Comparison of ENCODE assay signal across 12 cellular contexts in genomic region chr18:26546170-26546874, GRCh38. TPM values are rescaled to one million over a fixed set of nuclear protein-coding genes. Genes with fewer than 3 reads are reported as not detected.
DNase-seq lines count a peak whose midpoint lies in the region; ATAC-seq and TF ChIP-seq lines count a peak whose summit lies in the region.
"Had no signal": no experiment of that assay in that cellular context is flagged by ENCODE, and none has a peak within 500 bp of the region (broad histone marks: within the 10 kb centered on the region; RNA-seq: fewer than 3 reads in every experiment).

No MANE protein-coding gene starts in this region.

- H3K36me3 ChIP-seq in skeletal muscle satellite cell (ENCODE audit: insufficient read depth, low read length): no peaks in the 10 kb centered on the region
- H3K36me3 ChIP-seq: sigmoid colon had no signal

- H3K27me3 ChIP-seq in skeletal muscle satellite cell (ENCODE audit: control insufficient read depth, insufficient read depth, low read length): peaks cover 13% of the 10 kb centered on the region

- no peaks in the 10 kb centered on the region for H3K9me3 Mint-ChIP-seq in activated CD8-positive, alpha-beta T cell treated with anti-CD3 and anti-CD28 coated beads, Interleukin-2, amount 10 ng/mL, durations not matched to agents 7 days and 5 days (ENCODE audit: insufficient read depth)
- no peaks in the 10 kb centered on the region for H3K9me3 Mint-ChIP-seq in activated CD8-positive, alpha-beta T cell treated with anti-CD3 and anti-CD28 coated beads for 36 hours
- H3K9me3 Mint-ChIP-seq in activated CD4-positive, alpha-beta memory T cell treated with anti-CD3 and anti-CD28 coated beads for 36 hours: no peaks in the 10 kb centered on the region
- H3K9me3 Mint-ChIP-seq: dendritic cell treated with granulocyte-macrophage colony-stimulating factor and Interleukin-4, amounts not matched to agents 40 ng/mL and 50 ng/mL, for 4 days had no signal

- H3K4me1 ChIP-seq in skeletal muscle satellite cell (ENCODE audit: control insufficient read depth, insufficient read depth, low read length): peaks cover 34% of the 10 kb centered on the region

- POLR2A ChIA-PET in activated CD8-positive, alpha-beta T cell treated with anti-CD3 and anti-CD28 coated beads, Interleukin-2, amount 10 ng/mL, durations not matched to agents 7 days and 5 days (lab: Charles Lee): no interaction called here
- POLR2A ChIA-PET in activated CD8-positive, alpha-beta T cell treated with anti-CD3 and anti-CD28 coated beads for 36 hours (lab: Charles Lee): no interaction called here
- POLR2A ChIA-PET in activated CD4-positive, alpha-beta memory T cell treated with anti-CD3 and anti-CD28 coated beads for 36 hours (lab: Charles Lee): no interaction called here

- CTCF ChIA-PET in activated CD8-positive, alpha-beta T cell treated with anti-CD3 and anti-CD28 coated beads, Interleukin-2, amount 10 ng/mL, durations not matched to agents 7 days and 5 days (lab: Charles Lee): no interaction called here
- CTCF ChIA-PET in activated CD8-positive, alpha-beta T cell treated with anti-CD3 and anti-CD28 coated beads for 36 hours (lab: Charles Lee): no interaction called here
- CTCF ChIA-PET in activated CD4-positive, alpha-beta memory T cell treated with anti-CD3 and anti-CD28 coated beads for 36 hours (lab: Charles Lee): no interaction called here

- ATAC-seq in activated CD8-positive, alpha-beta T cell treated with anti-CD3 and anti-CD28 coated beads, Interleukin-2, amount 10 ng/mL, durations not matched to agents 7 days and 5 days: no peak
- no peak for ATAC-seq in activated CD8-positive, alpha-beta T cell treated with anti-CD3 and anti-CD28 coated beads for 36 hours
- ATAC-seq in HG03025 (IDR thresholded peaks at IDR 0.05; ENCODE audit: low FRiP score, unreplicated experiment) (no peak), esophagus mucosa (no peak)

- H3K9ac ChIP-seq in skeletal muscle satellite cell (ENCODE audit: low read depth, low read length): no peak overlapping the region

- H3K27ac Mint-ChIP-seq in activated CD8-positive, alpha-beta T cell treated with anti-CD3 and anti-CD28 coated beads, Interleukin-2, amount 10 ng/mL, durations not matched to agents 7 days and 5 days: no peak overlapping the region
- H3K27ac Mint-ChIP-seq in activated CD8-positive, alpha-beta T cell treated with anti-CD3 and anti-CD28 coated beads for 36 hours: no peak overlapping the region
- H3K27ac Mint-ChIP-seq in activated CD4-positive, alpha-beta memory T cell treated with anti-CD3 and anti-CD28 coated beads for 36 hours: no peak overlapping the region
- H3K27ac Mint-ChIP-seq: dendritic cell treated with granulocyte-macrophage colony-stimulating factor and Interleukin-4, amounts not matched to agents 40 ng/mL and 50 ng/mL, for 4 days had no signal

- H3K4me1 Mint-ChIP-seq in activated CD8-positive, alpha-beta T cell treated with anti-CD3 and anti-CD28 coated beads, Interleukin-2, amount 10 ng/mL, durations not matched to agents 7 days and 5 days (ENCODE audit: low read depth): peaks cover 26% of the 10 kb centered on the region
- peaks cover 30% of the 10 kb centered on the region for H3K4me1 Mint-ChIP-seq in activated CD8-positive, alpha-beta T cell treated with anti-CD3 and anti-CD28 coated beads for 36 hours (ENCODE audit: low read depth)
- H3K4me1 Mint-ChIP-seq in activated CD4-positive, alpha-beta memory T cell treated with anti-CD3 and anti-CD28 coated beads for 36 hours (ENCODE audit: low read depth): peaks cover 44% of the 10 kb centered on the region

- no peak for DNase-seq in activated CD8-positive, alpha-beta T cell treated with anti-CD3 and anti-CD28 coated beads, Interleukin-2, amount 10 ng/mL, durations not matched to agents 7 days and 5 days
- no peak for DNase-seq in activated CD8-positive, alpha-beta T cell treated with anti-CD3 and anti-CD28 coated beads for 36 hours
- DNase-seq in activated CD4-positive, alpha-beta memory T cell treated with anti-CD3 and anti-CD28 coated beads for 36 hours: no peak
- DNase-seq in glomerular visceral epithelial cell (ENCODE audit: extremely low spot score) (peak; percentile 55), occipital lobe (lab: John Stamatoyannopoulos, UW) (no peak)
- DNase-seq: Karpas-422, sigmoid colon, SW 1271 had no signal

- H3K4me2 ChIP-seq in skeletal muscle satellite cell (ENCODE audit: low read length): peak overlapping the region; percentile 69

- H3K27me3 Mint-ChIP-seq in activated CD8-positive, alpha-beta T cell treated with anti-CD3 and anti-CD28 coated beads, Interleukin-2, amount 10 ng/mL, durations not matched to agents 7 days and 5 days (ENCODE audit: low read depth): peaks cover 17% of the 10 kb centered on the region
- peaks cover 15% of the 10 kb centered on the region for H3K27me3 Mint-ChIP-seq in activated CD8-positive, alpha-beta T cell treated with anti-CD3 and anti-CD28 coated beads for 36 hours
- H3K27me3 Mint-ChIP-seq in activated CD4-positive, alpha-beta memory T cell treated with anti-CD3 and anti-CD28 coated beads for 36 hours: peaks cover 11% of the 10 kb centered on the region

- no peak for TF ChIP-seq CTCF in activated CD8-positive, alpha-beta T cell treated with anti-CD3 and anti-CD28 coated beads for 36 hours (IDR thresholded peaks at IDR 0.05)

- peak overlapping the region; percentile 41 for H3K4me3 ChIP-seq in skeletal muscle satellite cell (ENCODE audit: low read length)

- H3K9me3 ChIP-seq in skeletal muscle satellite cell (replicated peaks; ENCODE audit: low read length): no peaks in the 10 kb centered on the region
- H3K9me3 ChIP-seq: sigmoid colon had no signal

- peaks cover 4% of the 10 kb centered on the region for H3K36me3 Mint-ChIP-seq in activated CD8-positive, alpha-beta T cell treated with anti-CD3 and anti-CD28 coated beads, Interleukin-2, amount 10 ng/mL, durations not matched to agents 7 days and 5 days (ENCODE audit: low read depth)
- peaks cover 9% of the 10 kb centered on the region for H3K36me3 Mint-ChIP-seq in activated CD8-positive, alpha-beta T cell treated with anti-CD3 and anti-CD28 coated beads for 36 hours (ENCODE audit: low read depth)
- H3K36me3 Mint-ChIP-seq in activated CD4-positive, alpha-beta memory T cell treated with anti-CD3 and anti-CD28 coated beads for 36 hours: peaks cover 2% of the 10 kb centered on the region

- peak overlapping the region; percentile 25 for H3K4me3 Mint-ChIP-seq in activated CD8-positive, alpha-beta T cell treated with anti-CD3 and anti-CD28 coated beads, Interleukin-2, amount 10 ng/mL, durations not matched to agents 7 days and 5 days
- no peak overlapping the region for H3K4me3 Mint-ChIP-seq in activated CD8-positive, alpha-beta T cell treated with anti-CD3 and anti-CD28 coated beads for 36 hours
- peak overlapping the region; percentile 39 for H3K4me3 Mint-ChIP-seq in activated CD4-positive, alpha-beta memory T cell treated with anti-CD3 and anti-CD28 coated beads for 36 hours

- intact Hi-C loops in activated CD8-positive, alpha-beta T cell treated with anti-CD3 and anti-CD28 coated beads for 36 hours (cut with micrococcal nuclease): no loop called here
- intact Hi-C loops in activated CD4-positive, alpha-beta memory T cell treated with anti-CD3 and anti-CD28 coated beads for 36 hours (cut with micrococcal nuclease): loop anchor here (5.0 kb wide), 1 partner anchor 89 kb away; no protein-coding TSS in a partner anchor

RNA-seq across cellular contexts. Expression of gene KCTD1, which starts 2.0 kb away (rescaled TPM):
- total RNA-seq in activated CD8-positive, alpha-beta T cell treated with anti-CD3 and anti-CD28 coated beads, Interleukin-2, amount 10 ng/mL, durations not matched to agents 7 days and 5 days: 1 to 10 TPM; 3.0 to 3.5 TPM
- total RNA-seq in activated CD8-positive, alpha-beta T cell treated with anti-CD3 and anti-CD28 coated beads for 36 hours: 1 to 10 TPM; 3.4 TPM
- 1 to 10 TPM; 2.5 to 3.2 TPM for total RNA-seq in activated CD4-positive, alpha-beta memory T cell treated with anti-CD3 and anti-CD28 coated beads for 36 hours
- 7.2 and 8.9 TPM in 2 replicates for total RNA-seq in skeletal muscle satellite cell (2012; rRNA removed)
- total RNA-seq in occipital lobe (22.8 TPM), esophagus mucosa (70.0 TPM)
